Comparison of ENCODE assay signal across 17 cellular contexts in the genomic region with DNA sequence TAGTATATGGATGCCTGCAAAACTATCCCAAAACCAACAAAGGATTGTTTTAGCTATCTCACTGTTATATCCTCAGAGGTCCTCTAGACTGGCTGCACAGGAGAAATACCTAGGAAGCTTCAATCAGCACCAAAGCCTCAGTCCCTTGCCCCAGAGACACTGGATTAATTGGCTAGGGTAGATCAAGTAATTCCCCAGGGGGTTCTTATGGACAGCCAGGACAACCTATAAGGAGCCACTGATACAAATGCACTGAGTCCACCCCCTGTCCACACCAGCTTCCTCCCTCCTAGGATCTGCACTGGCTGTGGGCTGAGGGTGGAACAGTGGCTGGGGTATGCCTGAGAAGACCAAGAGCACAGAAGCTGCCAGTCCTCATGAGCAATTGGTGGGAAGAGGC. TPM values are rescaled to one million over a fixed set of nuclear protein-coding genes. Genes with fewer than 3 reads are reported as not detected.
DNase-seq lines count a peak whose midpoint lies in the region; ATAC-seq, FAIRE-seq and TF ChIP-seq lines count a peak whose summit lies in the region.
"Had no signal": no experiment of that assay in that cellular context is flagged by ENCODE, and none has a peak within 500 bp of the region (broad histone marks: within the 10 kb centered on the region; RNA-seq: fewer than 3 reads in every experiment).

No MANE protein-coding gene starts in this region.

- H4K20me1 ChIP-seq in Karpas-422 (ENCODE audit: insufficient read depth, low read depth, low read length) (no peaks in the 10 kb centered on the region), K562 (replicated peaks; ENCODE audit: control insufficient read depth, insufficient read depth, low read length) (no peaks in the 10 kb centered on the region)

- H3K36me3 ChIP-seq in Karpas-422 (ENCODE audit: insufficient read depth, low read length) (peaks cover 37% of the 10 kb centered on the region), K562 (ENCODE audit: control insufficient read depth, insufficient read depth, low read length) (no peaks in the 10 kb centered on the region)

- no peak overlapping the region for H3K4me2 ChIP-seq in Karpas-422 (ENCODE audit: low read depth, low read length, poor library complexity, severe bottlenecking)
- H3K4me2 ChIP-seq in K562 (ENCODE audit: insufficient read depth, low read length) = no peak overlapping the region

- no peaks in the 10 kb centered on the region for H3K27me3 Mint-ChIP-seq in stimulated activated naive B cell treated with anti-CD40 and anti-IgM and Interleukin-4, amounts not matched to agents 10 μg/mL and 1 μg/mL and 100 μg/mL, for 72 hours
- no peaks in the 10 kb centered on the region for H3K27me3 Mint-ChIP-seq in T-cell

- H3K27ac Mint-ChIP-seq in stimulated activated naive B cell treated with anti-CD40 and anti-IgM and Interleukin-4, amounts not matched to agents 10 μg/mL and 1 μg/mL and 100 μg/mL, for 72 hours = peak overlapping the region; percentile 52
- no peak overlapping the region for H3K27ac Mint-ChIP-seq in T-cell

- TF ChIP-seq POLR2A in K562 (conservative IDR thresholded peaks at IDR 0.05) = no peak

- H3K9me3 Mint-ChIP-seq in stimulated activated naive B cell treated with anti-CD40 and anti-IgM and Interleukin-4, amounts not matched to agents 10 μg/mL and 1 μg/mL and 100 μg/mL, for 72 hours = no peaks in the 10 kb centered on the region
- H3K9me3 Mint-ChIP-seq in T-cell = no peaks in the 10 kb centered on the region

- no peak for TF ChIP-seq RAD21 in K562 (CRISPR knock-in tag; conservative IDR thresholded peaks at IDR 0.05 in 1 of 2, IDR thresholded peaks at IDR 0.05 in 1 of 2)

- H3K9me1 ChIP-seq in K562 (ENCODE audit: control insufficient read depth, insufficient read depth, low read length) = no peaks in the 10 kb centered on the region

- TF ChIP-seq CTCF in K562 (IDR thresholded peaks at IDR 0.05 in 2 of 3, conservative IDR thresholded peaks at IDR 0.05 in 1 of 3; ENCODE audit: insufficient read depth in 2 of 3, low read depth in 1 of 3, low read length in 3 of 3) = no peak

- intact Hi-C loops in cardiac septum (cut with DNase I) = loop anchor here (5.0 kb wide), 1 partner anchor 44 kb away; no protein-coding TSS in a partner anchor
- intact Hi-C loops in right cardiac atrium (cut with DNase I) = no loop called here
- intact Hi-C loops in K562 (cut with micrococcal nuclease) = no loop called here

- peak; percentile 14 for DNase-seq in cardiac septum (ENCODE audit: low spot score)
- no peak for DNase-seq in right cardiac atrium
- peak; percentile 38 for DNase-seq in Karpas-422
- no peak for DNase-seq in K562 (ENCODE audit: extremely low read depth in 1 of 4, low spot score in 3 of 4)
- no peak for DNase-seq in stimulated activated naive B cell treated with anti-CD40 and anti-IgM and Interleukin-4, amounts not matched to agents 10 μg/mL and 1 μg/mL and 100 μg/mL, for 72 hours
- DNase-seq in AG08396 (ENCODE audit: low spot score) = no peak
- no peak for DNase-seq in T-cell
- DNase-seq: DMS153, KG1, NCI-H1092 treated with DMSO at 0.1 percent for 48 hours, NCI-H1694 treated with DMSO at 0.1 percent for 48 hours, NCI-H345, NCI-H748 treated with DMSO at 0.1 percent for 48 hours, SHP77 had no signal

- TF ChIP-seq EP300 in K562 (IDR thresholded peaks at IDR 0.05; ENCODE audit: low read length) = no peak

- FAIRE-seq in K562 (lab: Jason Lieb, UNC) = no peak
- FAIRE-seq: H54 had no signal

- H3K4me1 ChIP-seq in right cardiac atrium (ENCODE audit: control insufficient read depth, insufficient read depth, low read length) = peaks cover 8% of the 10 kb centered on the region
- peaks cover 11% of the 10 kb centered on the region for H3K4me1 ChIP-seq in Karpas-422 (ENCODE audit: low read length)
- H3K4me1 ChIP-seq in K562 (replicated peaks in 1 of 2; ENCODE audit: control insufficient read depth in 2 of 2, insufficient read depth in 2 of 2, low read length in 2 of 2) = peaks cover 16 to 21% of the 10 kb centered on the region in 2 experiments
- H3K4me1 ChIP-seq: Peyer's patch had no signal

- no peak overlapping the region for H3K27ac ChIP-seq in right cardiac atrium (ENCODE audit: low read length)
- H3K27ac ChIP-seq in Karpas-422 (ENCODE audit: low read length) = peak overlapping the region; percentile 29; the same call in 1 of the 2 replicates
- no peak overlapping the region for H3K27ac ChIP-seq in K562 (ENCODE audit: extremely low read depth, low read depth, low read length)
- H3K27ac ChIP-seq: Peyer's patch had no signal

- H3K4me1 Mint-ChIP-seq in stimulated activated naive B cell treated with anti-CD40 and anti-IgM and Interleukin-4, amounts not matched to agents 10 μg/mL and 1 μg/mL and 100 μg/mL, for 72 hours = peaks cover 35 to 74% of the 10 kb centered on the region in 2 donors
- peaks cover 32 to 41% (median 37%) of the 10 kb centered on the region in 3 donors for H3K4me1 Mint-ChIP-seq in T-cell

- H3K4me3 Mint-ChIP-seq in stimulated activated naive B cell treated with anti-CD40 and anti-IgM and Interleukin-4, amounts not matched to agents 10 μg/mL and 1 μg/mL and 100 μg/mL, for 72 hours = no peak overlapping the region
- no peak overlapping the region for H3K4me3 Mint-ChIP-seq in T-cell

- H3K36me3 Mint-ChIP-seq in stimulated activated naive B cell treated with anti-CD40 and anti-IgM and Interleukin-4, amounts not matched to agents 10 μg/mL and 1 μg/mL and 100 μg/mL, for 72 hours = peaks cover 30 to 47% of the 10 kb centered on the region in 2 donors
- peaks cover 19% of the 10 kb centered on the region for H3K36me3 Mint-ChIP-seq in T-cell

- H3K9ac ChIP-seq in Karpas-422 (ENCODE audit: low read length) = no peak overlapping the region
- no peak overlapping the region for H3K9ac ChIP-seq in K562 (ENCODE audit: insufficient read depth in 1 of 2, low read depth in 2 of 2, low read length in 2 of 2)

- H2AFZ ChIP-seq in Karpas-422 (ENCODE audit: low read length) = no peak overlapping the region
- no peak overlapping the region for H2AFZ ChIP-seq in K562 (ENCODE audit: low read depth, low read length)

- ATAC-seq in right cardiac atrium = no peak
- no peak for ATAC-seq in K562
- no peak for ATAC-seq in stimulated activated naive B cell treated with anti-CD40 and anti-IgM and Interleukin-4, amounts not matched to agents 10 μg/mL and 1 μg/mL and 100 μg/mL, for 72 hours (replicated peaks)
- ATAC-seq in T-cell (replicated peaks in 1 of 4) = no peak

- no TSS peak for BruUV-seq in K562 (replicated peaks; lab: Mats Ljungman, UMichigan)

- CTCF ChIA-PET in K562 (lab: Yijun Ruan, JAX; ENCODE audit: low intra/inter-chr PET ratio) = no interaction called here
- CTCF ChIA-PET in T-cell (lab: Charles Lee) = interaction anchor here in 1 of 2 donors (0.6 kb wide), 1 partner anchor 286 kb away, joined by 4 read pairs; no protein-coding TSS in a partner anchor

- H3K27me3 ChIP-seq in right cardiac atrium (ENCODE audit: control insufficient read depth, insufficient read depth) = no peaks in the 10 kb centered on the region
- no peaks in the 10 kb centered on the region for H3K27me3 ChIP-seq in Karpas-422 (ENCODE audit: low read length)
- 0 out of 5 replicates have a peak, but pooled peaks cover 0 to under 1% of the 10 kb centered on the region in 2 experiments for H3K27me3 ChIP-seq in K562 (ENCODE audit: control insufficient read depth in 2 of 2, insufficient read depth in 2 of 2, low read length in 2 of 2)
- H3K27me3 ChIP-seq: Peyer's patch had no signal

- in situ Hi-C loops in K562 (cut with MboI) = no loop called here

- POLR2A ChIA-PET in K562 (lab: Yijun Ruan, JAX) (interaction anchor here (0.6 kb wide), 2 partner anchors 9 to 1274 kb away, joined by 3 read pairs; no protein-coding TSS in a partner anchor), T-cell (lab: Charles Lee) (no interaction called here)

- H3K9me3 ChIP-seq in right cardiac atrium (ENCODE audit: control insufficient read depth, low read length) (no peaks in the 10 kb centered on the region), Karpas-422 (ENCODE audit: low read length) (no peaks in the 10 kb centered on the region), K562 (replicated peaks; ENCODE audit: control insufficient read depth, insufficient read depth, low read depth, low read length) (no peaks in the 10 kb centered on the region)
- H3K9me3 ChIP-seq: Peyer's patch had no signal

- no peaks in the 10 kb centered on the region for H3K9me2 ChIP-seq in Karpas-422 (replicated peaks; ENCODE audit: insufficient read depth, low read length)

- H3K79me2 ChIP-seq in Karpas-422 (ENCODE audit: low read length) (peaks cover 5% of the 10 kb centered on the region), K562 (ENCODE audit: control insufficient read depth, insufficient read depth, low read length) (no peaks in the 10 kb centered on the region)

- no peak overlapping the region for H3K4me3 ChIP-seq in right cardiac atrium (ENCODE audit: low read length)
- H3K4me3 ChIP-seq in Karpas-422 (ENCODE audit: low read length) = no peak overlapping the region
- no peak overlapping the region for H3K4me3 ChIP-seq in K562
- H3K4me3 ChIP-seq: Peyer's patch had no signal

RNA-seq across cellular contexts. Expression of gene ADORA2A, which starts 16.3 kb away (rescaled TPM):
- total RNA-seq in cardiac septum (5.3 TPM), right cardiac atrium (1 to 10 TPM; 3.7 to 5.6 (median 4.8) TPM), K562 (2014; rRNA removed) (0.61 and 2.1 TPM in 2 replicates), K562 (2014; rRNA removed; fragmentation: Illumina TruSeq; extraction: Trizol) (0.15 and 0.29 TPM in 2 replicates), K562 (2015; rRNA removed; fragmentation: Illumina TruSeq; extraction: Trizol) (0.53 and 0.80 TPM in 2 replicates), K562 (2021) (0.66 and 0.98 TPM in 2 replicates), T-cell (10 to 100 TPM; 29.1 to 35.1 (median 30.1) TPM)
- polyA plus RNA-seq in right cardiac atrium (6.6 TPM), K562 (2011; rRNA removed) (0.49 and 1.2 TPM in 2 replicates), K562 (2014; fragmentation: Illumina TruSeq; extraction: Trizol) (0.58 and 0.65 TPM in 2 replicates), K562 (2014; fragmentation: Nextera tagmentation; extraction: Ambion mirVana) (not detected), K562 (2014; rRNA removed) (0.54 and 1.2 TPM in 2 replicates)
- 65.9 and 86.7 TPM in 2 replicates for total RNA-seq in Karpas-422 (2014; rRNA removed; shearing (Covaris generic); ENCODE audit: low replicate concordance)
- 4.8 and 9.2 TPM in 2 replicates for total RNA-seq in K562 (2011; cell fraction: chromatin; rRNA removed; ENCODE audit: low replicate concordance)
- 3.6 and 5.2 TPM in 2 replicates for total RNA-seq in K562 (2011; cell fraction: nucleolus; rRNA removed)
- 5.9 and 6.1 TPM in 2 replicates for total RNA-seq in K562 (2011; cell fraction: nucleoplasm; rRNA removed)
- 2.1 and 2.8 TPM in 2 replicates for polyA plus RNA-seq in K562 (2011; cell fraction: cytosol; rRNA removed)
- 3.2 and 3.4 TPM in 2 replicates for polyA plus RNA-seq in K562 (2011; cell fraction: nucleus; rRNA removed)
- 0.90 and 2.1 TPM in 2 replicates for polyA plus RNA-seq in K562 (2012)
- 1.3 and 2.9 TPM in 2 replicates for polyA minus RNA-seq in K562 (2011; rRNA and poly(A)+ RNA removed)
- 2.2 TPM in 1 of 2 replicates, not detected in the other for polyA minus RNA-seq in K562 (2011; cell fraction: cytosol; rRNA and poly(A)+ RNA removed)
- polyA minus RNA-seq in K562 (2011; cell fraction: nucleus; rRNA and poly(A)+ RNA removed) = 1.5 and 3.7 TPM in 2 replicates

RNA-seq across cellular contexts. Expression of gene UPB1, which starts 51.5 kb away (rescaled TPM):
- total RNA-seq in cardiac septum = 0.67 TPM
- total RNA-seq in right cardiac atrium = 1 to 10 TPM; 1.8 to 6.6 (median 2.9) TPM
- polyA plus RNA-seq in right cardiac atrium = 2.7 TPM
- 0.19 and 1.3 TPM in 2 replicates for total RNA-seq in Karpas-422 (2014; rRNA removed; shearing (Covaris generic); ENCODE audit: low replicate concordance)
- 0.16 TPM in 1 of 2 replicates, not detected in the other for total RNA-seq in K562 (2011; cell fraction: chromatin; rRNA removed; ENCODE audit: low replicate concordance)
- not detected in 2 replicates for total RNA-seq in K562 (2011; cell fraction: nucleolus; rRNA removed)
- not detected in 2 replicates for total RNA-seq in K562 (2011; cell fraction: nucleoplasm; rRNA removed)
- 0.69 TPM in 1 of 2 replicates, not detected in the other for total RNA-seq in K562 (2014; rRNA removed)
- not detected in 2 replicates for total RNA-seq in K562 (2014; rRNA removed; fragmentation: Illumina TruSeq; extraction: Trizol)
- 0.11 TPM in 1 of 2 replicates, not detected in the other for total RNA-seq in K562 (2015; rRNA removed; fragmentation: Illumina TruSeq; extraction: Trizol)
- 0.07 TPM in 1 of 2 replicates, not detected in the other for total RNA-seq in K562 (2021)
- polyA plus RNA-seq in K562 (2011; rRNA removed) = 0.04 TPM in 1 of 2 replicates, not detected in the other
- polyA plus RNA-seq in K562 (2011; cell fraction: cytosol; rRNA removed) = not detected in 2 replicates
- polyA plus RNA-seq in K562 (2011; cell fraction: nucleus; rRNA removed) = 0.06 TPM in 1 of 2 replicates, not detected in the other
- 0.08 and 0.21 TPM in 2 replicates for polyA plus RNA-seq in K562 (2012)
- not detected in 2 replicates for polyA plus RNA-seq in K562 (2014; fragmentation: Illumina TruSeq; extraction: Trizol)
- polyA plus RNA-seq in K562 (2014; fragmentation: Nextera tagmentation; extraction: Ambion mirVana) = under 1 TPM in 1 of 2 experiments, not detected in 1; 0.06 TPM
- polyA plus RNA-seq in K562 (2014; rRNA removed) = not detected in 2 replicates
- not detected in 2 replicates for polyA minus RNA-seq in K562 (2011; rRNA and poly(A)+ RNA removed)
- polyA minus RNA-seq in K562 (2011; cell fraction: cytosol; rRNA and poly(A)+ RNA removed) = not detected in 2 replicates
- polyA minus RNA-seq in K562 (2011; cell fraction: nucleus; rRNA and poly(A)+ RNA removed) = not detected in 2 replicates
- total RNA-seq in T-cell = 1 to 10 TPM in 4 of 5 donors, under 1 TPM in 1; 0.72 to 4.1 (median 1.8) TPM
- total RNA-seq: MCF 10A had no signal

Comparison
In these comparisons a context has a peak if more than half of its experiments do, and no peak if none do; other contexts are left out.
1. DNase-seq: peak in cardiac septum (single experiment) and Karpas-422 (single experiment); none in right cardiac atrium (0 of 3), K562 (0 of 4), stimulated activated naive B cell treated with anti-CD40 and anti-IgM and Interleukin-4, amounts not matched to agents 10 μg/mL and 1 μg/mL and 100 μg/mL, for 72 hours (single experiment), AG08396 (single experiment) and T-cell (0 of 34).